1 cellular context compared by ENCODE assay signal in genomic region chr7:106812027-106812643, GRCh38.
TF ChIP-seq lines count a peak whose summit lies in the region.

No MANE protein-coding gene starts in this region.

TF ChIP-seq in GM12878, 131 proteins besides CTCF, POLR2A, EP300 and RAD21 (continued from another document):
- no peak for TF ChIP-seq SIN3A (IDR thresholded peaks at IDR 0.05; ENCODE audit: low read depth, low read length)
- TF ChIP-seq, protein P1, sequence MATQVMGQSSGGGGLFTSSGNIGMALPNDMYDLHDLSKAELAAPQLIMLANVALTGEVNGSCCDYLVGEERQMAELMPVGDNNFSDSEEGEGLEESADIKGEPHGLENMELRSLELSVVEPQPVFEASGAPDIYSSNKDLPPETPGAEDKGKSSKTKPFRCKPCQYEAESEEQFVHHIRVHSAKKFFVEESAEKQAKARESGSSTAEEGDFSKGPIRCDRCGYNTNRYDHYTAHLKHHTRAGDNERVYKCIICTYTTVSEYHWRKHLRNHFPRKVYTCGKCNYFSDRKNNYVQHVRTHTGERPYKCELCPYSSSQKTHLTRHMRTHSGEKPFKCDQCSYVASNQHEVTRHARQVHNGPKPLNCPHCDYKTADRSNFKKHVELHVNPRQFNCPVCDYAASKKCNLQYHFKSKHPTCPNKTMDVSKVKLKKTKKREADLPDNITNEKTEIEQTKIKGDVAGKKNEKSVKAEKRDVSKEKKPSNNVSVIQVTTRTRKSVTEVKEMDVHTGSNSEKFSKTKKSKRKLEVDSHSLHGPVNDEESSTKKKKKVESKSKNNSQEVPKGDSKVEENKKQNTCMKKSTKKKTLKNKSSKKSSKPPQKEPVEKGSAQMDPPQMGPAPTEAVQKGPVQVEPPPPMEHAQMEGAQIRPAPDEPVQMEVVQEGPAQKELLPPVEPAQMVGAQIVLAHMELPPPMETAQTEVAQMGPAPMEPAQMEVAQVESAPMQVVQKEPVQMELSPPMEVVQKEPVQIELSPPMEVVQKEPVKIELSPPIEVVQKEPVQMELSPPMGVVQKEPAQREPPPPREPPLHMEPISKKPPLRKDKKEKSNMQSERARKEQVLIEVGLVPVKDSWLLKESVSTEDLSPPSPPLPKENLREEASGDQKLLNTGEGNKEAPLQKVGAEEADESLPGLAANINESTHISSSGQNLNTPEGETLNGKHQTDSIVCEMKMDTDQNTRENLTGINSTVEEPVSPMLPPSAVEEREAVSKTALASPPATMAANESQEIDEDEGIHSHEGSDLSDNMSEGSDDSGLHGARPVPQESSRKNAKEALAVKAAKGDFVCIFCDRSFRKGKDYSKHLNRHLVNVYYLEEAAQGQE (IDR thresholded peaks at IDR 0.05; ENCODE audit: low read depth, low read length): no peak
TF ChIP-seq in GM12878: peak in this region for 0.
